In genomic region chr16:19170043-19170655, GRCh38 we compare ENCODE assay signal across 20 cellular contexts. TPM values are rescaled to one million over a fixed set of nuclear protein-coding genes. Genes with fewer than 3 reads are reported as not detected.
A peak's percentile ranks its signal among the peaks of the same experiment; 100 is the strongest.
DNase-seq lines count a peak whose midpoint lies in the region; ATAC-seq, FAIRE-seq and TF ChIP-seq lines count a peak whose summit lies in the region.
"Had no signal": no experiment of that assay in that cellular context is flagged by ENCODE, and none has a peak within 500 bp of the region (broad histone marks: within the 10 kb centered on the region; RNA-seq: fewer than 3 reads in every experiment).

No MANE protein-coding gene starts in this region.

- BruUV-seq in Calu3 (replicated peaks; lab: Mats Ljungman, UMichigan) (TSS peak; percentile 24), GM12878 (replicated peaks; lab: Mats Ljungman, UMichigan) (no TSS peak)

- no peak for TF ChIP-seq EP300 in GM12878 (IDR thresholded peaks at IDR 0.05; ENCODE audit: borderline replicate concordance in 1 of 2, control insufficient read depth in 1 of 2, low read depth in 2 of 2, low read length in 2 of 2)

- H3K36me3 ChIP-seq in GM12878 (ENCODE audit: control insufficient read depth in 2 of 2, insufficient read depth in 2 of 2, low read length in 1 of 2): no peaks in the 10 kb centered on the region

- ATAC-seq in GM12878: no peak
- ATAC-seq in memory B cell (ENCODE audit: low read depth): no peak
- ATAC-seq in HG03460 (IDR thresholded peaks at IDR 0.05; ENCODE audit: unreplicated experiment): no peak
- ATAC-seq in natural killer cell: no peak

- H3K9me3 Mint-ChIP-seq in Calu3 (ENCODE audit: low read depth, unreplicated experiment) (no peaks in the 10 kb centered on the region), memory B cell (no peaks in the 10 kb centered on the region), progenitor cell of endocrine pancreas (ENCODE audit: low read depth) (no peaks in the 10 kb centered on the region), natural killer cell (no peaks in the 10 kb centered on the region)
- H3K9me3 Mint-ChIP-seq: H9 had no signal

- no peak for FAIRE-seq in GM12878 (lab: Jason Lieb, UNC)
- FAIRE-seq: A204.1 had no signal

- RAD21 ChIA-PET in GM12878 (lab: Charles Lee; ENCODE audit: unreplicated experiment): no interaction called here

- intact Hi-C loops in Calu3 (cut with micrococcal nuclease; ENCODE audit: unreplicated experiment) (no loop called here), GM12878 (cut with micrococcal nuclease; ENCODE audit: unreplicated experiment) (no loop called here), natural killer cell (cut with micrococcal nuclease) (no loop called here)

- H3K9ac ChIP-seq in GM12878 (ENCODE audit: control insufficient read depth, insufficient read depth, low read length): no peak overlapping the region

- no peak for TF ChIP-seq RAD21 in GM12878 (IDR thresholded peaks at IDR 0.05; ENCODE audit: insufficient read depth, low read depth, low read length)

- H3K4me1 Mint-ChIP-seq in Calu3 (ENCODE audit: low read depth, unreplicated experiment) (peaks cover 8% of the 10 kb centered on the region), memory B cell (peaks cover 11% of the 10 kb centered on the region), progenitor cell of endocrine pancreas (ENCODE audit: low read depth) (peaks cover 5% of the 10 kb centered on the region), natural killer cell (no peaks in the 10 kb centered on the region)

- POLR2A ChIA-PET in GM12878 (lab: Charles Lee): no interaction called here

- TF ChIP-seq CTCF in Calu3 (IDR thresholded peaks at IDR 0.05; ENCODE audit: unreplicated experiment): no peak
- no peak for TF ChIP-seq CTCF in GM12878 (IDR thresholded peaks at IDR 0.05 in 2 of 3, conservative IDR thresholded peaks at IDR 0.05 in 1 of 3; ENCODE audit: control insufficient read depth in 2 of 3, extremely low read depth in 1 of 3, insufficient read depth in 1 of 3, low read depth in 3 of 3, low read length in 3 of 3)
- no peak for TF ChIP-seq CTCF in progenitor cell of endocrine pancreas (IDR thresholded peaks at IDR 0.05; ENCODE audit: unreplicated experiment)
- no peak for TF ChIP-seq CTCF in natural killer cell (IDR thresholded peaks at IDR 0.05)

- DNase-seq in Calu3 (no peak), GM12878 (ENCODE audit: low read depth, low spot score) (no peak), memory B cell (ENCODE audit: low spot score in 2 of 2) (no peak), progenitor cell of endocrine pancreas (ENCODE audit: low spot score, unreplicated experiment) (no peak), natural killer cell (no peak), COLO668 (lab: John Stamatoyannopoulos, UW; ENCODE audit: unreplicated experiment) (no peak)
- no peak for DNase-seq in effector CD8-positive, alpha-beta T cell (lab: John Stamatoyannopoulos, UW)
- DNase-seq: COR-L47; DMS153; EL; H9; MV-4-11; NCI-H187 treated with DMSO at 0.1 percent for 48 hours; NCI-H446; NK-92 treated with Interleukin-12 subunit alpha and Interleukin-12 subunit beta, amount 100 ng/mL, for 24 hours; SIG-M5 had no signal

- CTCF ChIA-PET in Calu3 (lab: Charles Lee) (no interaction called here), GM12878 (lab: Yijun Ruan, JAX) (interaction anchor here (1.4 to 2.5 kb wide), 4 partner anchors 9 to 208 kb away, joined by 3 to 8 read pairs (median 4); no protein-coding TSS in a partner anchor)

- in situ Hi-C loops in GM12878 (cut with MboI): no loop called here

- TF ChIP-seq POLR2A in GM12878 (IDR thresholded peaks at IDR 0.05; ENCODE audit: low read depth, low read length): no peak

- H3K36me3 Mint-ChIP-seq in Calu3 (ENCODE audit: insufficient read depth, unreplicated experiment) (peaks cover 9% of the 10 kb centered on the region), memory B cell (no peaks in the 10 kb centered on the region), progenitor cell of endocrine pancreas (ENCODE audit: insufficient read depth) (peaks cover 4% of the 10 kb centered on the region), natural killer cell (no peaks in the 10 kb centered on the region)

- H4K20me1 ChIP-seq in GM12878 (ENCODE audit: control insufficient read depth, insufficient read depth): no peaks in the 10 kb centered on the region

- H3K4me2 ChIP-seq in GM12878 (ENCODE audit: control insufficient read depth, insufficient read depth): no peak overlapping the region

- no peaks in the 10 kb centered on the region; a peak in 1 of 4 replicates for H3K27me3 ChIP-seq in GM12878 (replicated peaks in 1 of 2; ENCODE audit: control insufficient read depth in 2 of 2, insufficient read depth in 2 of 2, low read length in 1 of 2)

- no peaks in the 10 kb centered on the region for H3K9me3 ChIP-seq in GM12878 (replicated peaks; ENCODE audit: control insufficient read depth, insufficient read depth, low read length)

- WGBS in GM12878 (ENCODE audit: insufficient coverage, insufficient replicate concordance, low lambda C conversion rate, missing lambda C conversion rate): 61% methylated on average over 7 of the region's 7 CpGs

- H3K79me2 ChIP-seq in GM12878 (ENCODE audit: control insufficient read depth, insufficient read depth, low read length): no peaks in the 10 kb centered on the region

- SMC1A ChIA-PET in GM12878 (lab: Charles Lee; ENCODE audit: uncharacterized antibody, unreplicated experiment): no interaction called here

- H3K4me3 Mint-ChIP-seq in Calu3 (ENCODE audit: low read depth, unreplicated experiment) (peak overlapping the region; percentile 70), memory B cell (peak overlapping the region; percentile 66), progenitor cell of endocrine pancreas (ENCODE audit: low read depth) (peak overlapping the region; percentile 55), natural killer cell (no peak overlapping the region)

- H3K27me3 Mint-ChIP-seq in Calu3 (ENCODE audit: unreplicated experiment) (peaks cover 18% of the 10 kb centered on the region), memory B cell (peaks cover 6% of the 10 kb centered on the region), progenitor cell of endocrine pancreas (peaks cover 41% of the 10 kb centered on the region), natural killer cell (ENCODE audit: low read depth in 2 of 2) (peaks cover 11 to 14% of the 10 kb centered on the region in 2 donors)

- no peak overlapping the region for H3K27ac ChIP-seq in GM12878 (ENCODE audit: control insufficient read depth, insufficient read depth)
- H3K27ac ChIP-seq: C4-2B had no signal

- H3K4me1 ChIP-seq in GM12878 (ENCODE audit: control insufficient read depth, insufficient read depth, low read length): no peaks in the 10 kb centered on the region

- no peak overlapping the region for H2AFZ ChIP-seq in GM12878 (ENCODE audit: control insufficient read depth, low read depth, low read length)

- H3K4me3 ChIP-seq in GM12878: no peak overlapping the region

- H3K27ac Mint-ChIP-seq in Calu3 (ENCODE audit: unreplicated experiment) (no peak overlapping the region), memory B cell (no peak overlapping the region), progenitor cell of endocrine pancreas (no peak overlapping the region), natural killer cell (no peak overlapping the region)
- H3K27ac Mint-ChIP-seq: H9 had no signal

TF ChIP-seq in GM12878, 131 proteins besides CTCF, POLR2A, EP300 and RAD21 (continues in another document):
- TF ChIP-seq TCF7 (IDR thresholded peaks at IDR 0.05; ENCODE audit: borderline replicate concordance) (no peak), NR2C2 (IDR thresholded peaks at IDR 0.05; ENCODE audit: borderline replicate concordance, control insufficient read depth, insufficient read length, low read depth) (no peak)

RNA-seq across cellular contexts. Expression of gene SYT17, which starts 2.1 kb away (rescaled TPM):
- total RNA-seq in Calu3 (2022) (10.6 and 16.6 TPM in 2 replicates), GM12878 (2014; rRNA removed) (5.7 and 6.2 TPM in 2 replicates), GM12878 (2014; rRNA removed; fragmentation: Illumina TruSeq; extraction: Trizol) (4.1 and 5.8 TPM in 2 replicates), GM12878 (2021) (3.8 and 4.0 TPM in 2 replicates), progenitor cell of endocrine pancreas (6.6 and 10.7 TPM in 2 replicates), natural killer cell (1 to 10 TPM in 1 of 3 donors, under 1 TPM in 1, not detected in 1; 0.65 to 1.6 TPM)
- total RNA-seq in GM12878 (2013; cell fraction: nucleolus; rRNA removed): 24.8 and 37.1 TPM in 2 replicates
- polyA plus RNA-seq in GM12878 (2011; ENCODE audit: low read depth): 0.72 TPM
- polyA plus RNA-seq in GM12878 (2011; rRNA removed) (3.2 and 4.3 TPM in 2 replicates), GM12878 (2014; fragmentation: Illumina TruSeq; extraction: Trizol) (3.3 and 5.3 TPM in 2 replicates), GM12878 (2014; fragmentation: Nextera tagmentation; extraction: Ambion mirVana) (10 to 100 TPM; 10.2 to 12.3 TPM), GM12878 (2014; rRNA removed) (5.6 and 8.2 TPM in 2 replicates), GM12878 (2016; fragmentation: Nextera tagmentation; extraction: Ambion mirVana) (1 to 10 TPM; 3.7 to 4.7 TPM)
- 4.5 and 6.0 TPM in 2 replicates for polyA plus RNA-seq in GM12878 (2011; cell fraction: cytosol; rRNA removed)
- polyA plus RNA-seq in GM12878 (2011; cell fraction: nucleus; rRNA removed): 6.6 TPM in 2 replicates
- 3.6 and 5.8 TPM in 2 replicates for polyA plus RNA-seq in GM12878 (2012)
- 4.5 and 6.9 TPM in 2 replicates for polyA minus RNA-seq in GM12878 (2011; rRNA and poly(A)+ RNA removed)
- 1.1 and 2.2 TPM in 2 replicates for polyA minus RNA-seq in GM12878 (2011; cell fraction: cytosol; rRNA and poly(A)+ RNA removed)
- 3.6 and 7.7 TPM in 2 replicates for polyA minus RNA-seq in GM12878 (2011; cell fraction: nucleus; rRNA and poly(A)+ RNA removed)

RNA-seq across cellular contexts. Expression of gene ITPRIPL2, which starts 56.4 kb away (rescaled TPM):
- 73.1 and 86.0 TPM in 2 replicates for total RNA-seq in Calu3 (2022)
- 23.0 and 26.1 TPM in 2 replicates for total RNA-seq in GM12878 (2013; cell fraction: nucleolus; rRNA removed)
- 5.1 and 5.7 TPM in 2 replicates for total RNA-seq in GM12878 (2014; rRNA removed)
- total RNA-seq in GM12878 (2014; rRNA removed; fragmentation: Illumina TruSeq; extraction: Trizol): 4.4 and 4.5 TPM in 2 replicates
- 14.3 and 14.7 TPM in 2 replicates for total RNA-seq in GM12878 (2021)
- polyA plus RNA-seq in GM12878 (2011; ENCODE audit: low read depth): 1.5 TPM
- polyA plus RNA-seq in GM12878 (2011; rRNA removed): 3.0 and 3.7 TPM in 2 replicates
- 2.1 and 3.3 TPM in 2 replicates for polyA plus RNA-seq in GM12878 (2011; cell fraction: cytosol; rRNA removed)
- 3.3 and 3.7 TPM in 2 replicates for polyA plus RNA-seq in GM12878 (2011; cell fraction: nucleus; rRNA removed)
- 2.3 and 3.1 TPM in 2 replicates for polyA plus RNA-seq in GM12878 (2012)
- 4.0 and 5.4 TPM in 2 replicates for polyA plus RNA-seq in GM12878 (2014; fragmentation: Illumina TruSeq; extraction: Trizol)
- under 1 TPM; 0.48 to 0.68 TPM for polyA plus RNA-seq in GM12878 (2014; fragmentation: Nextera tagmentation; extraction: Ambion mirVana)
- 4.3 and 5.1 TPM in 2 replicates for polyA plus RNA-seq in GM12878 (2014; rRNA removed)
- 1 to 10 TPM in 1 of 2 experiments, under 1 TPM in 1; 0.57 to 1.7 TPM for polyA plus RNA-seq in GM12878 (2016; fragmentation: Nextera tagmentation; extraction: Ambion mirVana)
- polyA minus RNA-seq in GM12878 (2011; rRNA and poly(A)+ RNA removed): 3.0 and 4.4 TPM in 2 replicates
- polyA minus RNA-seq in GM12878 (2011; cell fraction: cytosol; rRNA and poly(A)+ RNA removed): 3.7 and 4.2 TPM in 2 replicates
- 3.0 and 5.2 TPM in 2 replicates for polyA minus RNA-seq in GM12878 (2011; cell fraction: nucleus; rRNA and poly(A)+ RNA removed)
- total RNA-seq in progenitor cell of endocrine pancreas: 12.0 and 13.8 TPM in 2 replicates
- 1 to 10 TPM in 2 of 3 donors, under 1 TPM in 1; 0.18 to 5.7 (median 2.5) TPM for total RNA-seq in natural killer cell
- total RNA-seq: OCI-LY7 had no signal
